In genomic region chr17:27553019-27553511, GRCh38 we compare ENCODE assay signal across 14 cellular contexts.
A peak's percentile ranks its signal among the peaks of the same experiment; 100 is the strongest.
DNase-seq lines count a peak whose midpoint lies in the region; TF ChIP-seq lines count a peak whose summit lies in the region.
"Had no signal": no experiment of that assay in that cellular context is flagged by ENCODE, and none has a peak within 500 bp of the region (broad histone marks: within the 10 kb centered on the region; RNA-seq: fewer than 3 reads in every experiment).

No MANE protein-coding gene starts in this region.

- H3K27ac ChIP-seq in trophoblast cell (ENCODE audit: low read depth, low read length) (no peak overlapping the region), substantia nigra (ENCODE audit: low read depth, low read length, poor library complexity, severe bottlenecking) (no peak overlapping the region)

- peaks cover 6% of the 10 kb centered on the region in 2 experiments for H3K36me3 ChIP-seq in trophoblast cell (ENCODE audit: control insufficient read depth in 1 of 2, insufficient read depth in 2 of 2, low read length in 2 of 2)
- H3K36me3 ChIP-seq: Peyer's patch had no signal

- H3K4me3 ChIP-seq in epithelial cell of esophagus (ENCODE audit: low read length) (no peak overlapping the region), trophoblast cell (ENCODE audit: low read depth, low read length) (no peak overlapping the region)
- H3K4me3 ChIP-seq: heart left ventricle, Peyer's patch had no signal

- peak overlapping the region; percentile 51 for H2BK12ac ChIP-seq in trophoblast cell (ENCODE audit: low read length)

- peak overlapping the region; percentile 67 for H3K18ac ChIP-seq in trophoblast cell (ENCODE audit: low read length)

- peak overlapping the region; percentile 60 for H2AK5ac ChIP-seq in trophoblast cell (ENCODE audit: low read length)

- DNase-seq in DMS53 (lab: John Stamatoyannopoulos, UW): peak; percentile 84
- DNase-seq in M059J (ENCODE audit: low read depth): peak; percentile 33
- peak; percentile 75 for DNase-seq in epithelial cell of esophagus (ENCODE audit: low read depth)
- peak; percentile 59 to 63 for DNase-seq in trophoblast cell
- DNase-seq in substantia nigra (lab: John Stamatoyannopoulos, UW): no peak
- DNase-seq in HuH-7 (ENCODE audit: low spot score): no peak
- DNase-seq in T1000 (lab: John Stamatoyannopoulos, UW): no peak
- DNase-seq: amygdala; effector memory CD8-positive, alpha-beta T cell; heart left ventricle; Karpas-422; Peyer's patch; posterior cingulate gyrus; stimulated activated CD4-positive, alpha-beta T cell treated with anti-CD3 and anti-CD28 coated beads, Interleukin-4, amount 100 ng/mL, for 4 hours had no signal

- peak overlapping the region; percentile 11 for H4K91ac ChIP-seq in trophoblast cell (ENCODE audit: low read depth, low read length)

- H3K9ac ChIP-seq in trophoblast cell (ENCODE audit: low read length): no peak overlapping the region

- H3K79me2 ChIP-seq in trophoblast cell (ENCODE audit: control insufficient read depth, insufficient read depth, low read length, poor library complexity): no peaks in the 10 kb centered on the region

- H2AFZ ChIP-seq in trophoblast cell (ENCODE audit: insufficient read depth, low read length, poor library complexity): peak overlapping the region; percentile 23

- peaks cover 20% of the 10 kb centered on the region in 2 experiments for H3K4me1 ChIP-seq in trophoblast cell (ENCODE audit: control insufficient read depth in 1 of 2, insufficient read depth in 2 of 2, low read length in 2 of 2)

- H3K14ac ChIP-seq in trophoblast cell (ENCODE audit: low read length): peak overlapping the region; percentile 36

- no peak overlapping the region for H2BK5ac ChIP-seq in trophoblast cell (ENCODE audit: low read depth, low read length, poor library complexity)

- H4K12ac ChIP-seq in trophoblast cell (ENCODE audit: low read depth, low read length): no peak overlapping the region

- WGBS in trophoblast cell (ENCODE audit: extremely low coverage, insufficient coverage, insufficient read length): no CpG with 5 or more reads among the region's 7 CpGs

- H3K9me3 ChIP-seq in trophoblast cell (ENCODE audit: insufficient read depth, low read depth, low read length): no peaks in the 10 kb centered on the region
- H3K9me3 ChIP-seq: heart left ventricle, Peyer's patch had no signal

- no peak overlapping the region for H3K4me2 ChIP-seq in trophoblast cell (ENCODE audit: low read length)

- H3K23ac ChIP-seq in trophoblast cell (ENCODE audit: low read length): no peak overlapping the region

- no peaks in the 10 kb centered on the region for H3K27me3 ChIP-seq in trophoblast cell (ENCODE audit: insufficient read depth, low read length)
- H3K27me3 ChIP-seq: heart left ventricle, Peyer's patch had no signal

- peaks cover 12% of the 10 kb centered on the region for H3K79me1 ChIP-seq in trophoblast cell (ENCODE audit: low read length)

- H3K4ac ChIP-seq in trophoblast cell (ENCODE audit: low read depth, low read length): peak overlapping the region; percentile 12

- peak overlapping the region; percentile 6 for H4K8ac ChIP-seq in trophoblast cell (ENCODE audit: low read depth, low read length)

- peak overlapping the region; percentile 76 for H2BK120ac ChIP-seq in trophoblast cell (ENCODE audit: insufficient read depth, low read length, poor library complexity)

- TF ChIP-seq CTCF in epithelial cell of esophagus (IDR thresholded peaks at IDR 0.05; ENCODE audit: insufficient read depth, low read depth, low read length, missing control alignments): no peak

Comparison
In these comparisons a context has a peak if more than half of its experiments do, and no peak if none do; other contexts are left out.
1. DNase-seq: peak in DMS53 (single experiment), M059J (single experiment), epithelial cell of esophagus (single experiment) and trophoblast cell (2 of 2); none in substantia nigra (0 of 49), HuH-7 (single experiment) and T1000 (single experiment).